20 cellular contexts compared by ENCODE assay signal in the genomic region with DNA sequence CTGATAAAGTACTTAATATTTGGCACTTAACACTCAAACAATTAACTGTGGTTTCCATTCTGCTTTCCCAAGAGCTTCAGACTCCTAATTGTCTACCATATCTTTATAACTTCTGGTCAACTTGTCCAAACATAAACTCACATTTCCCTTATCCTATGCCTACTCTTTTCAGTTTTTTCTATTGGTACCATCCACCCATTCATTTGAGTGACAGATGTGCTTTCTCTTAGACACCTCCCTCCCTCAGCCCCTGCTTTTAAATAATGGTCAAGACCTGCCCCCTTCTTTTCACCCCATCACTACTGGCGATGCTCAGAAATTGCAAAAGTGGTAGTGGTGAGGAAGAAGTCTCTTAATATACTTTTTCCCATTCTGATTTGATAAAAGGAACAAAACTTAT. TPM values are rescaled to one million over a fixed set of nuclear protein-coding genes. Genes with fewer than 3 reads are reported as not detected.
DNase-seq lines count a peak whose midpoint lies in the region; ATAC-seq and TF ChIP-seq lines count a peak whose summit lies in the region.
"Had no signal": no experiment of that assay in that cellular context is flagged by ENCODE, and none has a peak within 500 bp of the region (broad histone marks: within the 10 kb centered on the region; RNA-seq: fewer than 3 reads in every experiment).

No MANE protein-coding gene starts in this region.

- H2AFZ ChIP-seq in IMR-90 (replicated peaks; ENCODE audit: low read length, poor library complexity) = no peak overlapping the region

- no peaks in the 10 kb centered on the region for H3K9me3 ChIP-seq in BLaER1 treated with 17β-estradiol and CSF1 and Interleukin-3, amounts not matched to agents 10 nM and 100 nM (replicated peaks in 1 of 11)
- H3K9me3 ChIP-seq in IMR-90 (ENCODE audit: control insufficient read depth, insufficient read depth, low read length) = no peaks in the 10 kb centered on the region
- no peaks in the 10 kb centered on the region for H3K9me3 ChIP-seq in neutrophil
- H3K9me3 ChIP-seq: SK-N-SH had no signal

- BruUV-seq in IMR-90 (replicated peaks; lab: Mats Ljungman, UMichigan) = no TSS peak

- H3K27ac ChIP-seq in BLaER1 treated with 17β-estradiol and CSF1 and Interleukin-3, amounts not matched to agents 10 nM and 100 nM = peak overlapping the region in 4 of 11 experiments; percentile 76 to 79 (median 78); a peak in 5 of 22 replicates
- no peak overlapping the region for H3K27ac ChIP-seq in IMR-90 (ENCODE audit: insufficient read depth, low read length)
- H3K27ac ChIP-seq in neutrophil = peak overlapping the region; percentile 94

- no peak overlapping the region; a peak in 1 of 4 replicates for H4K8ac ChIP-seq in IMR-90 (ENCODE audit: low read depth in 2 of 2, low read length in 2 of 2)

- H2AK9ac ChIP-seq in IMR-90 (replicated peaks; ENCODE audit: low read depth, low read length, poor library complexity) = no peak overlapping the region

- no CpG with 5 or more reads among the region's 1 CpG for WGBS in IMR-90 (ENCODE audit: extremely low coverage in 2 of 2, insufficient read length in 1 of 2), 2 experiments

- no peaks in the 10 kb centered on the region for H3K27me3 ChIP-seq in BLaER1 treated with 17β-estradiol and CSF1 and Interleukin-3, amounts not matched to agents 10 nM and 100 nM
- H3K27me3 ChIP-seq in IMR-90 (ENCODE audit: control insufficient read depth, insufficient read depth, low read length) (no peaks in the 10 kb centered on the region), neutrophil (no peaks in the 10 kb centered on the region)

- peaks cover 6% of the 10 kb centered on the region; the same call in 1 of the 2 replicates for H3K9me1 ChIP-seq in IMR-90 (ENCODE audit: insufficient read depth, low read length)

- no peak for DNase-seq in IMR-90
- no peak for DNase-seq in activated B cell treated with CpG ODN at 0.5 μM for 24 hours
- no peak for DNase-seq in chondrocyte (ENCODE audit: low spot score)
- DNase-seq in RPMI8226 = no peak
- DNase-seq in NCI-H226 = no peak
- no peak for DNase-seq in DMS114 treated with DMSO at 0.1 percent for 48 hours (lab: John Stamatoyannopoulos, UW; ENCODE audit: unreplicated experiment)
- DNase-seq: COR-L47, DMS153, EL, H7, KG1, NCI-H1048, NCI-H146, NCI-H2081, NCI-H510A treated with DMSO at 0.1 percent for 48 hours, NCI-H82, SHP77, SK-N-SH had no signal

- peak overlapping the region; percentile 86; the same call in 1 of the 2 replicates for H3K18ac ChIP-seq in IMR-90 (ENCODE audit: low read depth, low read length)

- intact Hi-C loops in IMR-90 (cut with micrococcal nuclease) = no loop called here
- intact Hi-C loops in activated B cell treated with CpG ODN at 0.5 μM for 24 hours (cut with micrococcal nuclease) = loop anchor here (1.0 to 10.0 kb wide), 4 partner anchors 22 to 489 kb away; a partner anchor contains a TSS

- H3K4me1 ChIP-seq in BLaER1 treated with 17β-estradiol and CSF1 and Interleukin-3, amounts not matched to agents 10 nM and 100 nM = peaks cover 27 to 51% (median 45%) of the 10 kb centered on the region in 10 experiments
- H3K4me1 ChIP-seq in IMR-90 (ENCODE audit: control insufficient read depth, insufficient read depth, low read length) (peaks cover 19% of the 10 kb centered on the region), neutrophil (ENCODE audit: control insufficient read depth in 1 of 2, insufficient read depth in 1 of 2, low read depth in 1 of 2, low read length in 1 of 2) (peaks cover 45 to 55% of the 10 kb centered on the region in 2 experiments)

- H4K5ac ChIP-seq in IMR-90 (ENCODE audit: low read depth, low read length) = peak overlapping the region; percentile 71; the same call in 1 of the 2 replicates

- H4K20me1 ChIP-seq in BLaER1 treated with 17β-estradiol and CSF1 and Interleukin-3, amounts not matched to agents 10 nM and 100 nM = no peaks in the 10 kb centered on the region
- no peaks in the 10 kb centered on the region for H4K20me1 ChIP-seq in IMR-90 (ENCODE audit: insufficient read depth, low read length)

- TF ChIP-seq RAD21 in IMR-90 (IDR thresholded peaks at IDR 0.05; ENCODE audit: low read length) = no peak

- H3K79me1 ChIP-seq in IMR-90 (ENCODE audit: low read depth in 1 of 2, low read length in 2 of 2) = peaks cover 0 to 27% of the 10 kb centered on the region in 2 experiments; a peak in 3 of 4 replicates

- no peak overlapping the region for H3K4ac ChIP-seq in IMR-90 (ENCODE audit: low read depth, low read length)

- POLR2A ChIA-PET in IMR-90 (lab: Charles Lee; ENCODE audit: unreplicated experiment) = no interaction called here
- POLR2A ChIA-PET in activated B cell treated with CpG ODN at 0.5 μM for 24 hours (lab: Charles Lee) = interaction anchor here (0.6 to 9.5 kb wide), 16 partner anchors 8 to 1285 kb away, joined by 3 to 262 read pairs (median 5); a partner anchor contains a TSS

- no peak for TF ChIP-seq POLR2A in IMR-90 (IDR thresholded peaks at IDR 0.05; ENCODE audit: low read depth, low read length)

- no peaks in the 10 kb centered on the region for H3K36me3 Mint-ChIP-seq in activated B cell treated with CpG ODN at 0.5 μM for 24 hours (ENCODE audit: low read depth)
- H3K36me3 Mint-ChIP-seq in chondrocyte (ENCODE audit: low read depth) = peaks cover 5% of the 10 kb centered on the region

- peak overlapping the region; percentile 34; the same call in 1 of the 2 replicates for H4K91ac ChIP-seq in IMR-90 (ENCODE audit: insufficient read depth, low read depth, low read length)

- TF ChIP-seq CTCF in IMR-90 (conservative IDR thresholded peaks at IDR 0.05; ENCODE audit: low read depth, low read length) (no peak), activated B cell treated with CpG ODN at 0.5 μM for 24 hours (IDR thresholded peaks at IDR 0.05) (no peak), neutrophil (IDR thresholded peaks at IDR 0.05) (no peak), chondrocyte (IDR thresholded peaks at IDR 0.05) (no peak)

- H2BK120ac ChIP-seq in IMR-90 (ENCODE audit: low read depth, low read length) = no peak overlapping the region; the same call in 1 of the 2 replicates

- H3K9me3 Mint-ChIP-seq in activated B cell treated with CpG ODN at 0.5 μM for 24 hours = no peaks in the 10 kb centered on the region
- no peaks in the 10 kb centered on the region for H3K9me3 Mint-ChIP-seq in chondrocyte (ENCODE audit: low read depth)

- H3K36me3 ChIP-seq in BLaER1 treated with 17β-estradiol and CSF1 and Interleukin-3, amounts not matched to agents 10 nM and 100 nM = peaks cover 0 to 35% (median 6%) of the 10 kb centered on the region in 11 experiments; a peak in 8 of 22 replicates
- peaks cover 3% of the 10 kb centered on the region; the same call in 1 of the 2 replicates for H3K36me3 ChIP-seq in IMR-90 (ENCODE audit: control insufficient read depth, insufficient read depth, low read length)
- H3K36me3 ChIP-seq in neutrophil = no peaks in the 10 kb centered on the region

- no peak overlapping the region for H3K14ac ChIP-seq in IMR-90 (replicated peaks; ENCODE audit: low read depth, low read length)

- no peak overlapping the region; the same call in 2 of the 3 replicates for H2BK15ac ChIP-seq in IMR-90 (ENCODE audit: low read depth, low read length)

- H3K4me1 Mint-ChIP-seq in activated B cell treated with CpG ODN at 0.5 μM for 24 hours = peaks cover 91% of the 10 kb centered on the region
- peaks cover 20% of the 10 kb centered on the region for H3K4me1 Mint-ChIP-seq in chondrocyte (ENCODE audit: low read depth)

- no peak overlapping the region for H3K23ac ChIP-seq in IMR-90 (ENCODE audit: low read depth, low read length)

- H3K4me3 ChIP-seq in BLaER1 treated with 17β-estradiol and CSF1 and Interleukin-3, amounts not matched to agents 10 nM and 100 nM = no peak overlapping the region
- no peak overlapping the region for H3K4me3 ChIP-seq in IMR-90 (ENCODE audit: insufficient read depth, low read depth, low read length)
- no peak overlapping the region for H3K4me3 ChIP-seq in neutrophil (ENCODE audit: low read depth in 1 of 2, low read length in 1 of 2)

- peak overlapping the region; percentile 90 for H2BK5ac ChIP-seq in IMR-90 (ENCODE audit: low read depth, low read length, poor library complexity, severe bottlenecking)

- ATAC-seq in IMR-90 (ENCODE audit: low read depth) (no peak), activated B cell treated with CpG ODN at 0.5 μM for 24 hours (ENCODE audit: low read depth) (no peak)

- peak overlapping the region; percentile 59 to 91 (median 84); a peak in 19 of 22 replicates for H3K4me2 ChIP-seq in BLaER1 treated with 17β-estradiol and CSF1 and Interleukin-3, amounts not matched to agents 10 nM and 100 nM
- peak overlapping the region; percentile 12; the same call in 1 of the 2 replicates for H3K4me2 ChIP-seq in IMR-90 (ENCODE audit: low read depth, low read length)
- H3K4me2 ChIP-seq: SK-N-SH had no signal

- no peak overlapping the region; the same call in 1 of the 2 replicates for H2BK20ac ChIP-seq in IMR-90 (ENCODE audit: low read depth, low read length)

- H3K4me3 Mint-ChIP-seq in activated B cell treated with CpG ODN at 0.5 μM for 24 hours (peak overlapping the region; percentile 55), chondrocyte (ENCODE audit: unreplicated experiment) (no peak overlapping the region)

- H3K56ac ChIP-seq in IMR-90 (ENCODE audit: extremely low read depth, insufficient read depth, low read length) = no peak overlapping the region

- no peak overlapping the region for H2AK5ac ChIP-seq in IMR-90 (ENCODE audit: low read depth, low read length)

- CTCF ChIA-PET in IMR-90 (lab: Yijun Ruan, JAX) = no interaction called here
- CTCF ChIA-PET in activated B cell treated with CpG ODN at 0.5 μM for 24 hours (lab: Charles Lee) = interaction anchor here (1.7 to 8.4 kb wide), 3 partner anchors 23 to 47 kb away, joined by 8 to 68 read pairs (median 12); a partner anchor contains a TSS

- H3K9ac ChIP-seq in BLaER1 treated with 17β-estradiol and CSF1 and Interleukin-3, amounts not matched to agents 10 nM and 100 nM = no peak overlapping the region
- H3K9ac ChIP-seq in IMR-90 (ENCODE audit: low read depth, low read length) = no peak overlapping the region
- H3K9ac ChIP-seq: SK-N-SH had no signal

- H3K27me3 Mint-ChIP-seq in activated B cell treated with CpG ODN at 0.5 μM for 24 hours (no peaks in the 10 kb centered on the region), chondrocyte (ENCODE audit: low read depth) (no peaks in the 10 kb centered on the region)

- dilution Hi-C loops in IMR-90 (cut with HindIII; ENCODE audit: low sequenced_read_pairs, unreplicated experiment) = no loop called here

- in situ Hi-C loops in IMR-90 (cut with MboI; ENCODE audit: low sequenced_read_pairs) = no loop called here

- H3K27ac Mint-ChIP-seq in activated B cell treated with CpG ODN at 0.5 μM for 24 hours (peak overlapping the region; percentile 95), chondrocyte (ENCODE audit: unreplicated experiment) (no peak overlapping the region)

RNA-seq across cellular contexts. Expression of a gene that starts 5.5 kb away (rescaled TPM):
- total RNA-seq in IMR-90 (2012; rRNA removed) (65.2 and 73.0 TPM in 2 replicates), activated B cell treated with CpG ODN at 0.5 μM for 24 hours (0.89 and 1.3 TPM in 2 replicates), chondrocyte (16.5 to 23.9 TPM (median 17.0 TPM) in 3 replicates)
- 20.8 and 27.7 TPM in 2 replicates for polyA plus RNA-seq in IMR-90 (2012; rRNA removed)
- 8.6 and 10.3 TPM in 2 replicates for polyA plus RNA-seq in IMR-90 (2012; cell fraction: cytosol; rRNA removed)
- 2.4 and 16.3 TPM in 2 replicates for polyA plus RNA-seq in IMR-90 (2012; cell fraction: nucleus; rRNA removed; ENCODE audit: low replicate concordance)

RNA-seq across cellular contexts. Expression of a gene that starts 22.1 kb away (rescaled TPM):
- 159 and 177 TPM in 2 replicates for total RNA-seq in IMR-90 (2012; rRNA removed)
- 320 and 369 TPM in 2 replicates for polyA plus RNA-seq in IMR-90 (2012; rRNA removed)
- 431 and 469 TPM in 2 replicates for polyA plus RNA-seq in IMR-90 (2012; cell fraction: cytosol; rRNA removed)
- polyA plus RNA-seq in IMR-90 (2012; cell fraction: nucleus; rRNA removed; ENCODE audit: low replicate concordance) = 97.8 and 199 TPM in 2 replicates
- total RNA-seq in activated B cell treated with CpG ODN at 0.5 μM for 24 hours = 160 and 172 TPM in 2 replicates
- 97.1 to 112 TPM (median 104 TPM) in 3 replicates for total RNA-seq in chondrocyte

RNA-seq across cellular contexts. Expression of a gene that starts 46.2 kb away (rescaled TPM):
- 31.7 and 32.2 TPM in 2 replicates for total RNA-seq in IMR-90 (2012; rRNA removed)
- 6.2 and 6.3 TPM in 2 replicates for polyA plus RNA-seq in IMR-90 (2012; rRNA removed)
- 3.9 and 4.2 TPM in 2 replicates for polyA plus RNA-seq in IMR-90 (2012; cell fraction: cytosol; rRNA removed)
- polyA plus RNA-seq in IMR-90 (2012; cell fraction: nucleus; rRNA removed; ENCODE audit: low replicate concordance) = 6.3 and 7.4 TPM in 2 replicates
- total RNA-seq in activated B cell treated with CpG ODN at 0.5 μM for 24 hours = 52.7 and 61.1 TPM in 2 replicates
- 17.4 to 21.3 TPM (median 19.0 TPM) in 3 replicates for total RNA-seq in chondrocyte
